In genomic region chr3:86785381-86785780, GRCh38 we compare ENCODE assay signal across 9 cellular contexts.
DNase-seq lines count a peak whose midpoint lies in the region; ATAC-seq and TF ChIP-seq lines count a peak whose summit lies in the region.
"Had no signal": no experiment of that assay in that cellular context is flagged by ENCODE, and none has a peak within 500 bp of the region (broad histone marks: within the 10 kb centered on the region; RNA-seq: fewer than 3 reads in every experiment).

No MANE protein-coding gene starts in this region.

- H3K27ac ChIP-seq in coronary artery = no peak overlapping the region
- no peak overlapping the region for H3K27ac ChIP-seq in neural cell (ENCODE audit: low read length)

- no peak for DNase-seq in BJ (ENCODE audit: low read depth)
- peak; percentile 34 for DNase-seq in M059J (ENCODE audit: low read depth)
- no peak for DNase-seq in coronary artery (ENCODE audit: low spot score)
- DNase-seq in T-helper 1 cell = no peak
- DNase-seq in NOMO-1 treated with DMSO at 0.1 percent for 48 hours (lab: John Stamatoyannopoulos, UW; ENCODE audit: unreplicated experiment) = no peak
- no peak for DNase-seq in activated effector memory CD4-positive, alpha-beta T cell treated with anti-CD3 and anti-CD28 coated beads, Interleukin-2, amount 50 U/mL, for 16 hours
- DNase-seq: stimulated activated naive CD8-positive, alpha-beta T cell treated with anti-CD3 and anti-CD28 coated beads, Interleukin-15, Interleukin-2, amounts not matched to agents 100 U/mL and 50 U/mL, for 24 hours had no signal

- POLR2A ChIA-PET in BJ (lab: Charles Lee) = no interaction called here

- H3K9me3 ChIP-seq in neural cell (ENCODE audit: low read length) = no peaks in the 10 kb centered on the region

- no peak overlapping the region for H2AFZ ChIP-seq in neural cell (ENCODE audit: low read depth, low read length)

- no peak for ATAC-seq in HG02571 (IDR thresholded peaks at IDR 0.05; ENCODE audit: unreplicated experiment)
- ATAC-seq: stimulated activated naive CD8-positive, alpha-beta T cell treated with anti-CD3 and anti-CD28 coated beads, Interleukin-15, Interleukin-2, amounts not matched to agents 100 U/mL and 50 U/mL, for 24 hours had no signal

- no peaks in the 10 kb centered on the region for H3K9me2 ChIP-seq in neural cell (ENCODE audit: insufficient read depth, low read length)

- no peaks in the 10 kb centered on the region for H3K27me3 ChIP-seq in BJ (ENCODE audit: control insufficient read depth, insufficient read depth, low read length)
- H3K27me3 ChIP-seq in neural cell (ENCODE audit: insufficient read depth, low read depth, low read length) = no peaks in the 10 kb centered on the region

- no peak overlapping the region for H3K9ac ChIP-seq in neural cell (ENCODE audit: low read length)

- H3K4me2 ChIP-seq in neural cell (ENCODE audit: low read length) = no peak overlapping the region

- CTCF ChIA-PET in BJ (lab: Yijun Ruan, JAX) = interaction anchor here (0.7 to 4.3 kb wide), 12 partner anchors 9 to 394 kb away, joined by 3 to 25 read pairs (median 4); partner anchors contain the start of gene VGLL3

- TF ChIP-seq EP300 in neural cell (conservative IDR thresholded peaks at IDR 0.05; ENCODE audit: poor library complexity, severe bottlenecking) = no peak

- H3K36me3 ChIP-seq in BJ (ENCODE audit: control insufficient read depth, insufficient read depth, low read length) (no peaks in the 10 kb centered on the region), neural cell (ENCODE audit: insufficient read depth, low read length) (no peaks in the 10 kb centered on the region)

- no peaks in the 10 kb centered on the region for H4K20me1 ChIP-seq in neural cell (ENCODE audit: insufficient read depth)

- TF ChIP-seq CTCF in BJ (IDR thresholded peaks at IDR 0.05; ENCODE audit: insufficient read depth, low read depth, low read length) = peak; percentile 54
- peak; percentile 18 for TF ChIP-seq CTCF in coronary artery (IDR thresholded peaks at IDR 0.05)
- TF ChIP-seq CTCF in neural cell (IDR thresholded peaks at IDR 0.05; ENCODE audit: poor library complexity, severe bottlenecking) = peak; percentile 60

- H3K79me2 ChIP-seq in neural cell (replicated peaks; ENCODE audit: insufficient read depth, low read length) = no peaks in the 10 kb centered on the region

- H3F3A ChIP-seq in neural cell (ENCODE audit: insufficient read depth, low read length, poor library complexity, severe bottlenecking) = no peaks in the 10 kb centered on the region

- TF ChIP-seq RAD21 in neural cell (conservative IDR thresholded peaks at IDR 0.05) = peak; percentile 67

- H3K4me3 ChIP-seq in BJ (ENCODE audit: low read depth, low read length) (no peak overlapping the region), coronary artery (no peak overlapping the region), neural cell (ENCODE audit: low read length) (no peak overlapping the region)

TF ChIP-seq in neural cell, 6 proteins besides CTCF, POLR2A, EP300 and RAD21:
- TF ChIP-seq MXI1 (conservative IDR thresholded peaks at IDR 0.05; ENCODE audit: poor library complexity, severe bottlenecking) (no peak), REST (IDR thresholded peaks at IDR 0.05; ENCODE audit: borderline replicate concordance) (no peak), POLR2AphosphoS5 (IDR thresholded peaks at IDR 0.05) (no peak), EZH2 (IDR thresholded peaks at IDR 0.05; ENCODE audit: borderline replicate concordance, insufficient read depth, low read length, poor library complexity, severe bottlenecking) (no peak), TAF1 (IDR thresholded peaks at IDR 0.05; ENCODE audit: low read depth) (no peak), SMC3 (conservative IDR thresholded peaks at IDR 0.05; ENCODE audit: poor library complexity) (peak; percentile 65)
TF ChIP-seq in neural cell: peak in this region for 1.
